In the genomic region with DNA sequence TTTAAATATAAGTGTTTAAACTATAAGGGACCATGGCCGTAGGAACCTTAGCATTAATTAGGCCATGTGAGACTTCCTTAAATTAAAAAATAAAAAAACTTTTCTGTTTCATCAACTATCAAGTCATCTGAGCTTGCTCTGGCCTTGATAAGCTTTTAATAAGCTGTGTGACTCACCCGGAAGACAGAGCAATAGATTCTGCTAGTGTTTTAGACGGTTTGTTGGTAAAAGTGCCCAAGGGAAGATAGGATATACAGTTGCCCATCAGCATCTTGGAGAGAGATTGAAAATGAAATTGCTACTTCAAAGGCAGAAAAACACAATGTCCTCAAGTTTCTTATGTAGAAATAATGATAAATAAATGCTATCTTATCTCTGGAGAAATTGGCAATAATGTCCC, we compare ENCODE assay signal across 15 cellular contexts. TPM values are rescaled to one million over a fixed set of nuclear protein-coding genes. Genes with fewer than 3 reads are reported as not detected.
DNase-seq lines count a peak whose midpoint lies in the region; ATAC-seq, FAIRE-seq and TF ChIP-seq lines count a peak whose summit lies in the region.
"Had no signal": no experiment of that assay in that cellular context is flagged by ENCODE, and none has a peak within 500 bp of the region (broad histone marks: within the 10 kb centered on the region; RNA-seq: fewer than 3 reads in every experiment).

No MANE protein-coding gene starts in this region.

- intact Hi-C loops in sigmoid colon (cut with DNase I): no loop called here

- no peaks in the 10 kb centered on the region for H4K20me1 ChIP-seq in osteoblast (ENCODE audit: insufficient read depth, low read length)

- ATAC-seq in HG03469 (IDR thresholded peaks at IDR 0.05; ENCODE audit: unreplicated experiment): no peak
- ATAC-seq in stimulated activated naive B cell treated with anti-CD40 and anti-IgM and Interleukin-4, amounts not matched to agents 10 μg/mL and 1 μg/mL and 100 μg/mL, for 72 hours (replicated peaks): no peak

- peaks cover 12 to 25% of the 10 kb centered on the region in 2 donors for H3K4me1 Mint-ChIP-seq in stimulated activated naive B cell treated with anti-CD40 and anti-IgM and Interleukin-4, amounts not matched to agents 10 μg/mL and 1 μg/mL and 100 μg/mL, for 72 hours

- H3K27ac ChIP-seq in osteoblast (ENCODE audit: low read depth, low read length): no peak overlapping the region
- H3K27ac ChIP-seq in sigmoid colon: no peak overlapping the region
- H3K27ac ChIP-seq: prostate gland had no signal

- peaks cover 0 to 2% of the 10 kb centered on the region in 2 donors for H3K36me3 Mint-ChIP-seq in stimulated activated naive B cell treated with anti-CD40 and anti-IgM and Interleukin-4, amounts not matched to agents 10 μg/mL and 1 μg/mL and 100 μg/mL, for 72 hours
- H3K36me3 Mint-ChIP-seq: CD4-positive, CD25-positive, alpha-beta regulatory T cell had no signal

- H3K4me2 ChIP-seq in osteoblast (ENCODE audit: insufficient read depth, low read length): no peak overlapping the region

- TF ChIP-seq CTCF in osteoblast (IDR thresholded peaks at IDR 0.05; ENCODE audit: extremely low read depth, low read depth, low read length) (no peak), sigmoid colon (IDR thresholded peaks at IDR 0.05) (no peak)

- H3K27ac Mint-ChIP-seq in stimulated activated naive B cell treated with anti-CD40 and anti-IgM and Interleukin-4, amounts not matched to agents 10 μg/mL and 1 μg/mL and 100 μg/mL, for 72 hours: no peak overlapping the region
- H3K27ac Mint-ChIP-seq: CD4-positive, CD25-positive, alpha-beta regulatory T cell; endodermal cell had no signal

- FAIRE-seq in GM18507 (lab: Jason Lieb, UNC): peak; percentile 41

- no peaks in the 10 kb centered on the region for H3K9me3 Mint-ChIP-seq in stimulated activated naive B cell treated with anti-CD40 and anti-IgM and Interleukin-4, amounts not matched to agents 10 μg/mL and 1 μg/mL and 100 μg/mL, for 72 hours
- H3K9me3 Mint-ChIP-seq: CD4-positive, CD25-positive, alpha-beta regulatory T cell had no signal

- H3K27me3 ChIP-seq in osteoblast (ENCODE audit: insufficient read depth, low read length): no peaks in the 10 kb centered on the region
- no peaks in the 10 kb centered on the region for H3K27me3 ChIP-seq in sigmoid colon

- H3K4me3 ChIP-seq in osteoblast (ENCODE audit: insufficient read depth, low read length): no peak overlapping the region
- H3K4me3 ChIP-seq in sigmoid colon: no peak overlapping the region
- H3K4me3 ChIP-seq: prostate gland had no signal

- H3K4me3 Mint-ChIP-seq in stimulated activated naive B cell treated with anti-CD40 and anti-IgM and Interleukin-4, amounts not matched to agents 10 μg/mL and 1 μg/mL and 100 μg/mL, for 72 hours: no peak overlapping the region
- H3K4me3 Mint-ChIP-seq: endodermal cell had no signal

- H3K4me1 ChIP-seq in osteoblast (ENCODE audit: insufficient read depth, low read length): peaks cover 21% of the 10 kb centered on the region
- H3K4me1 ChIP-seq in sigmoid colon: peaks cover 0 to 18% (median 14%) of the 10 kb centered on the region in 4 donors
- H3K4me1 ChIP-seq: prostate gland had no signal

- H3K36me3 ChIP-seq in osteoblast (ENCODE audit: insufficient read depth, low read length) (no peaks in the 10 kb centered on the region), sigmoid colon (no peaks in the 10 kb centered on the region)
- H3K36me3 ChIP-seq: prostate gland had no signal

- no peak for DNase-seq in GM18507 (ENCODE audit: extremely low spot score, insufficient read length, low read depth)
- peak; percentile 72 for DNase-seq in OCI-M1 (lab: John Stamatoyannopoulos, UW)
- DNase-seq in erythroblast (lab: John Stamatoyannopoulos, UW): peak; percentile 33 to 54
- peak; percentile 73 for DNase-seq in osteoblast (ENCODE audit: insufficient read length, low spot score, missing footprints)
- no peak for DNase-seq in sigmoid colon
- DNase-seq in stimulated activated naive B cell treated with anti-CD40 and anti-IgM and Interleukin-4, amounts not matched to agents 10 μg/mL and 1 μg/mL and 100 μg/mL, for 72 hours: no peak
- DNase-seq: CD4-positive, CD25-positive, alpha-beta regulatory T cell; endodermal cell; head of caudate nucleus; NCI-H2081 treated with DMSO at 0.1 percent for 48 hours; NCI-H774; SHP77 treated with DMSO at 0.1 percent for 48 hours; T1000 had no signal

- no peaks in the 10 kb centered on the region for H3K79me2 ChIP-seq in osteoblast (ENCODE audit: insufficient read depth, low read length)

- TF ChIP-seq POLR2A in erythroblast (IDR thresholded peaks at IDR 0.05; ENCODE audit: low read length) (no peak), sigmoid colon (IDR thresholded peaks at IDR 0.05) (no peak)

- peaks cover 67 to 75% of the 10 kb centered on the region in 2 donors for H3K27me3 Mint-ChIP-seq in stimulated activated naive B cell treated with anti-CD40 and anti-IgM and Interleukin-4, amounts not matched to agents 10 μg/mL and 1 μg/mL and 100 μg/mL, for 72 hours
- H3K27me3 Mint-ChIP-seq: CD4-positive, CD25-positive, alpha-beta regulatory T cell had no signal

- no peak overlapping the region for H2AFZ ChIP-seq in osteoblast (ENCODE audit: low read length)

- WGBS in sigmoid colon, 2 donors: 79 to 80% methylated on average over 3 of the region's 3 CpGs

- TF ChIP-seq EP300 in sigmoid colon (IDR thresholded peaks at IDR 0.05): no peak

- H3K9me3 ChIP-seq in osteoblast (ENCODE audit: low read depth, low read length) (no peaks in the 10 kb centered on the region), sigmoid colon (no peaks in the 10 kb centered on the region)
- H3K9me3 ChIP-seq: prostate gland had no signal

RNA-seq across cellular contexts. Expression of a gene that starts 31.2 kb away (rescaled TPM):
- total RNA-seq in osteoblast (10.5 and 11.8 TPM in 2 replicates), sigmoid colon (10 to 100 TPM in 3 of 4 donors, 1 to 10 TPM in 1; 8.6 to 21.9 (median 14.9) TPM)
- polyA plus RNA-seq in sigmoid colon: 1 to 10 TPM; 4.2 to 9.9 (median 4.8) TPM

Comparison
In these comparisons a context has a peak if more than half of its experiments do, and no peak if none do; other contexts are left out.
1. DNase-seq: peak in OCI-M1 (single experiment), erythroblast (2 of 2) and osteoblast (single experiment); none in GM18507 (single experiment), sigmoid colon (single experiment) and stimulated activated naive B cell treated with anti-CD40 and anti-IgM and Interleukin-4, amounts not matched to agents 10 μg/mL and 1 μg/mL and 100 μg/mL, for 72 hours (single experiment).